12 cellular contexts compared by ENCODE assay signal in genomic region chr3:188198001-188198400, GRCh38. TPM values are rescaled to one million over a fixed set of nuclear protein-coding genes. Genes with fewer than 3 reads are reported as not detected.
DNase-seq lines count a peak whose midpoint lies in the region; ATAC-seq and TF ChIP-seq lines count a peak whose summit lies in the region.
"Had no signal": no experiment of that assay in that cellular context is flagged by ENCODE, and none has a peak within 500 bp of the region (broad histone marks: within the 10 kb centered on the region; RNA-seq: fewer than 3 reads in every experiment).

No MANE protein-coding gene starts in this region.

- TF ChIP-seq POLR2A in transverse colon (IDR thresholded peaks at IDR 0.05) = no peak

- H3K27ac ChIP-seq in psoas muscle (peak overlapping the region; percentile 74), transverse colon (peak overlapping the region; percentile 45 to 78 (median 70))

- WGBS in psoas muscle, 3 donors = 34 to 66% (median 52%) methylated on average over 3 of the region's 3 CpGs
- WGBS in transverse colon (ENCODE audit: low coverage in 1 of 2), 2 donors = 83 to 94% methylated on average over 3 of the region's 3 CpGs

- H3K36me3 ChIP-seq in psoas muscle (ENCODE audit: insufficient read depth in 1 of 2, low read depth in 1 of 2) (peaks cover 0 to 1% of the 10 kb centered on the region in 2 donors), transverse colon (no peaks in the 10 kb centered on the region)

- TF ChIP-seq EP300 in transverse colon (IDR thresholded peaks at IDR 0.05; ENCODE audit: low read depth) = no peak

- intact Hi-C loops in Right ventricle myocardium superior (cut with DNase I) = no loop called here
- intact Hi-C loops in cardiac septum (cut with DNase I) = no loop called here
- intact Hi-C loops in left ventricle myocardium superior (cut with micrococcal nuclease) = no loop called here
- intact Hi-C loops in psoas muscle (cut with DNase I) = no loop called here
- intact Hi-C loops in transverse colon (cut with DNase I; ENCODE audit: low total_unique reads) = loop anchor here (10.0 kb wide), 1 partner anchor 67 kb away; no protein-coding TSS in a partner anchor

- H3K9me3 ChIP-seq in psoas muscle (no peaks in the 10 kb centered on the region), transverse colon (no peaks in the 10 kb centered on the region)

- ATAC-seq in Right ventricle myocardium superior (ENCODE audit: poor library complexity) (peak; percentile 25), left ventricle myocardium superior (peak; percentile 52), psoas muscle (no peak), GM19324 (IDR thresholded peaks at IDR 0.05; ENCODE audit: low FRiP score, unreplicated experiment) (no peak), GM21786 (IDR thresholded peaks at IDR 0.05; ENCODE audit: unreplicated experiment) (no peak)
- ATAC-seq: Panc1 had no signal

- in situ Hi-C loops in transverse colon (cut with MboI; ENCODE audit: low pct_ligation_motif_present in 1 of 4, low pct_unique_long_range_greater_than_20kb in 1 of 4, low sequenced_read_pairs in 3 of 4) = no loop called here

- no peak overlapping the region for H3K4me3 ChIP-seq in psoas muscle
- H3K4me3 ChIP-seq in transverse colon = no peak overlapping the region

- H3K4me1 ChIP-seq in psoas muscle (peaks cover 48% of the 10 kb centered on the region), transverse colon (peaks cover 19 to 60% (median 36%) of the 10 kb centered on the region in 4 donors)

- TF ChIP-seq CTCF in psoas muscle (IDR thresholded peaks at IDR 0.05) (no peak), transverse colon (IDR thresholded peaks at IDR 0.05) (no peak)

- H3K27me3 ChIP-seq in psoas muscle (ENCODE audit: insufficient read depth in 3 of 3, low read length in 2 of 3) (no peaks in the 10 kb centered on the region), transverse colon (no peaks in the 10 kb centered on the region)

- DNase-seq in Right ventricle myocardium superior = no peak
- no peak for DNase-seq in cardiac septum (ENCODE audit: low spot score)
- no peak for DNase-seq in left ventricle myocardium superior
- no peak for DNase-seq in psoas muscle
- no peak for DNase-seq in transverse colon
- no peak for DNase-seq in NCI-H2081 (lab: John Stamatoyannopoulos, UW)
- DNase-seq: C1 segment of cervical spinal cord, HCEC 1CT, SHP77 had no signal

RNA-seq across cellular contexts. Expression of gene LPP, which starts 44.0 kb away (rescaled TPM):
- total RNA-seq in Right ventricle myocardium superior (92.9 TPM), cardiac septum (145 TPM), left ventricle myocardium superior (109 TPM), psoas muscle (10 to 100 TPM; 42.8 to 80.3 (median 58.3) TPM), transverse colon (100 to 1,000 TPM; 207 to 592 (median 406) TPM)
- polyA plus RNA-seq in psoas muscle = 1 to 10 TPM; 2.6 to 8.7 (median 3.1) TPM

Comparison
In these comparisons a context has a peak if more than half of its experiments do, and no peak if none do; other contexts are left out.
1. ATAC-seq: peak in Right ventricle myocardium superior (single experiment) and left ventricle myocardium superior (single experiment); none in psoas muscle (0 of 4), GM19324 (single experiment) and GM21786 (single experiment).